In genomic region chr9:87497080-87497603, GRCh38 we compare ENCODE assay signal across 10 cellular contexts. TPM values are rescaled to one million over a fixed set of nuclear protein-coding genes. Genes with fewer than 3 reads are reported as not detected.
DNase-seq lines count a peak whose midpoint lies in the region; ATAC-seq, FAIRE-seq and TF ChIP-seq lines count a peak whose summit lies in the region.
"Had no signal": no experiment of that assay in that cellular context is flagged by ENCODE, and none has a peak within 500 bp of the region (broad histone marks: within the 10 kb centered on the region; RNA-seq: fewer than 3 reads in every experiment).

No MANE protein-coding gene starts in this region.

- no peaks in the 10 kb centered on the region for H3K79me2 ChIP-seq in OCI-LY7 (ENCODE audit: insufficient read depth, low read depth, low read length)

- H3K9me2 ChIP-seq in OCI-LY7 (ENCODE audit: insufficient read depth, low read length): no peaks in the 10 kb centered on the region

- no peak overlapping the region for H2AFZ ChIP-seq in OCI-LY7 (ENCODE audit: low read length)

- no peak for FAIRE-seq in D721Med (lab: Jason Lieb, UNC)
- FAIRE-seq: endometrium had no signal

- no peak overlapping the region for H3K4me2 ChIP-seq in OCI-LY7 (ENCODE audit: low read length)

- H3K27me3 ChIP-seq in right atrium auricular region (no peaks in the 10 kb centered on the region), mononuclear cell (ENCODE audit: insufficient read depth, low read length) (no peaks in the 10 kb centered on the region), uterus (no peaks in the 10 kb centered on the region)

- H3K27ac ChIP-seq in right atrium auricular region: peak overlapping the region in 1 of 2 donors; percentile 70
- peak overlapping the region; percentile 78 for H3K27ac ChIP-seq in caudate nucleus (ENCODE audit: low read depth, low read length)
- peak overlapping the region; percentile 67 to 76 for H3K27ac ChIP-seq in uterus
- H3K27ac ChIP-seq in OCI-LY7 (ENCODE audit: low read depth, low read length, poor library complexity, severe bottlenecking): no peak overlapping the region

- TF ChIP-seq POLR2A in uterus (IDR thresholded peaks at IDR 0.05): no peak

- POLR2A ChIA-PET in OCI-LY7 (lab: Charles Lee): interaction anchor here (0.5 to 0.7 kb wide), 2 partner anchors 35 to 1486 kb away, joined by 3 read pairs; no protein-coding TSS in a partner anchor

- BruUV-seq in OCI-LY7 (replicated peaks; lab: Mats Ljungman, UMichigan): no TSS peak

- intact Hi-C loops in Right ventricle myocardium superior (cut with DNase I): loop anchor here (10.0 kb wide), 1 partner anchor 148 kb away; no protein-coding TSS in a partner anchor
- intact Hi-C loops in uterus (cut with DNase I; ENCODE audit: low total_unique reads): no loop called here
- intact Hi-C loops in OCI-LY7 (cut with micrococcal nuclease; ENCODE audit: unreplicated experiment): no loop called here

- H4K20me1 ChIP-seq in OCI-LY7 (ENCODE audit: insufficient read depth, low read length): no peaks in the 10 kb centered on the region

- no peaks in the 10 kb centered on the region for H3K9me3 ChIP-seq in right atrium auricular region
- no peaks in the 10 kb centered on the region for H3K9me3 ChIP-seq in mononuclear cell (ENCODE audit: low read depth, low read length)
- no peaks in the 10 kb centered on the region for H3K9me3 ChIP-seq in uterus
- no peaks in the 10 kb centered on the region for H3K9me3 ChIP-seq in OCI-LY7 (ENCODE audit: low read length)

- TF ChIP-seq CTCF in right atrium auricular region (IDR thresholded peaks at IDR 0.05) (no peak), uterus (IDR thresholded peaks at IDR 0.05) (no peak), D721Med (IDR thresholded peaks at IDR 0.05; ENCODE audit: insufficient read depth, missing control alignments) (no peak), OCI-LY7 (conservative IDR thresholded peaks at IDR 0.05; ENCODE audit: low read length) (no peak)

- H3K4me3 ChIP-seq in right atrium auricular region (peak overlapping the region; percentile 51 to 71), mononuclear cell (ENCODE audit: low read length) (peak overlapping the region; percentile 50), uterus (peak overlapping the region; percentile 54 to 83), OCI-LY7 (ENCODE audit: low read depth, low read length, poor library complexity, severe bottlenecking) (no peak overlapping the region)

- peaks cover 0 to 21% of the 10 kb centered on the region in 2 donors for H3K4me1 ChIP-seq in right atrium auricular region
- peaks cover 54% of the 10 kb centered on the region for H3K4me1 ChIP-seq in mononuclear cell (ENCODE audit: insufficient read depth, low read length)
- no peaks in the 10 kb centered on the region for H3K4me1 ChIP-seq in uterus
- no peaks in the 10 kb centered on the region for H3K4me1 ChIP-seq in OCI-LY7 (ENCODE audit: insufficient read depth, low read length, poor library complexity, severe bottlenecking)

- DNase-seq in right atrium auricular region (ENCODE audit: low spot score): no peak
- no peak for DNase-seq in Right ventricle myocardium superior
- no peak for DNase-seq in caudate nucleus (lab: John Stamatoyannopoulos, UW)
- DNase-seq in uterus: no peak
- DNase-seq in D721Med (ENCODE audit: insufficient read length, low spot score): no peak
- DNase-seq in OCI-LY7 (ENCODE audit: low spot score): no peak
- DNase-seq in NOMO-1 treated with DMSO at 0.1 percent for 48 hours (lab: John Stamatoyannopoulos, UW; ENCODE audit: unreplicated experiment): no peak
- DNase-seq: SIG-M5 had no signal

- H3K36me3 ChIP-seq in right atrium auricular region (no peaks in the 10 kb centered on the region), uterus (no peaks in the 10 kb centered on the region), OCI-LY7 (ENCODE audit: insufficient read depth, low read length) (no peaks in the 10 kb centered on the region)

- CTCF ChIA-PET in OCI-LY7 (lab: Charles Lee; ENCODE audit: unreplicated experiment): no interaction called here

- ATAC-seq in Right ventricle myocardium superior (ENCODE audit: poor library complexity): no peak

RNA-seq across cellular contexts. Expression of gene DAPK1, which starts 0.5 kb away (rescaled TPM):
- total RNA-seq in right atrium auricular region: 10 to 100 TPM; 10.1 to 23.0 TPM
- total RNA-seq in Right ventricle myocardium superior: 5.3 TPM
- total RNA-seq in mononuclear cell: 21.8 TPM
- total RNA-seq in uterus: 10 to 100 TPM; 19.1 to 44.8 (median 40.4) TPM
- 0.18 and 0.25 TPM in 2 replicates for total RNA-seq in OCI-LY7 (2014; rRNA removed; shearing (Covaris generic))
- total RNA-seq in OCI-LY7 (2022): 2.8 and 3.5 TPM in 2 replicates
